ENCODE assay signal across 8 cellular contexts in the genomic region with DNA sequence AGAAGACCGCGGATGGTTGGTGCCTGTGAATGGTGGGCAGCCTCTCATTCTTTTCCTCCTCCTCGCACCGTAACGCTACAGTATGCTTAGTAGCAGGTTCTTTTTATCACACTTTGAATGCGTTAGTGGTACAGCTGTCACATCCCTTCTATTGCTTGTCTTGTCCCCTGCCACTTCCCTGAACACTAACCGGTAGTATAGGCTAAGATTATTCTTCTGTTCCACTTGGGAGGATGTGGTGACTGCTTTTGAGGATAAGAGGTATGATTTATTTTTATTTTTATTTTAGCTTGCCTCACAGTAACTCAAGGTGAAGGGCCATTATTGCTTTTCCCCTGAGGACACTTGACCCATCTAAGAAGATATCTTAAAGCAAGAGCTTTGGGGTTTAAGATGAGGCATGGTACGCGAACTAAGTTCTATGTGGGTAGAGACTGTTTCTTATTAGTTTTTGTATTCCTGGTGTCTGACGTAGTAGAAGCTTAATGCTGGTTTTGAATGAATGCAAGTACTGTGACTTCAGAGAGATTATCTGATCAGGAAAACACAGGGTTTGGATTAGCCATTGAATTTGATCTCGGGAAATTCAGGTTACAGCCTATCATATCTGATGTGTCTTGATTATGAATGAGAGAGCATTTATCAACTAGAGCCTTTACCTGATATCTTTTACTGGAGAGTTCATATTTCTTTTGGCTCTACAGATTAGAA. TPM values are rescaled to one million over a fixed set of nuclear protein-coding genes. Genes with fewer than 3 reads are reported as not detected.
DNase-seq lines count a peak whose midpoint lies in the region; ATAC-seq and TF ChIP-seq lines count a peak whose summit lies in the region.

No MANE protein-coding gene starts in this region.

- H3K4me1 Mint-ChIP-seq in progenitor cell of endocrine pancreas (ENCODE audit: low read depth) = peaks cover 26% of the 10 kb centered on the region

- no peaks in the 10 kb centered on the region for H3K27me3 ChIP-seq in SU-DHL-6 (ENCODE audit: low read length)

- no peaks in the 10 kb centered on the region for H4K20me1 ChIP-seq in SU-DHL-6 (ENCODE audit: low read depth, low read length)

- H3K79me2 ChIP-seq in SU-DHL-6 (ENCODE audit: insufficient read depth, low read length) = no peaks in the 10 kb centered on the region

- H3K9me2 ChIP-seq in SU-DHL-6 (replicated peaks; ENCODE audit: insufficient read depth, low read length) = no peaks in the 10 kb centered on the region

- H3K27ac ChIP-seq in SU-DHL-6 (ENCODE audit: low read depth, low read length) = no peak overlapping the region

- no peaks in the 10 kb centered on the region for H3K9me3 ChIP-seq in SU-DHL-6 (ENCODE audit: insufficient read depth, low read length)

- no peak overlapping the region; the same call in 1 of the 2 replicates for H3K9ac ChIP-seq in SU-DHL-6 (ENCODE audit: low read length)

- H3K4me2 ChIP-seq in SU-DHL-6 (ENCODE audit: low read depth, low read length, poor library complexity, severe bottlenecking) = peak overlapping the region; percentile 50

- no peaks in the 10 kb centered on the region for H3K36me3 Mint-ChIP-seq in progenitor cell of endocrine pancreas (ENCODE audit: insufficient read depth)

- TF ChIP-seq CTCF in SU-DHL-6 (IDR thresholded peaks at IDR 0.05; ENCODE audit: insufficient read depth, low read length, poor library complexity, severe bottlenecking) (no peak), fibroblast of mammary gland (conservative IDR thresholded peaks at IDR 0.05; ENCODE audit: control insufficient read depth, insufficient read depth, low read depth, low read length) (no peak), progenitor cell of endocrine pancreas (IDR thresholded peaks at IDR 0.05; ENCODE audit: unreplicated experiment) (no peak)

- ATAC-seq in HG03460 (IDR thresholded peaks at IDR 0.05; ENCODE audit: unreplicated experiment) = no peak

- peak overlapping the region; percentile 98 for H3K27ac Mint-ChIP-seq in progenitor cell of endocrine pancreas

- DNase-seq in NCI-H2171 treated with DMSO at 0.1 percent for 48 hours (lab: John Stamatoyannopoulos, UW) (peak; percentile 0), NCI-H2171 (lab: John Stamatoyannopoulos, UW) (no peak), fibroblast of mammary gland (ENCODE audit: low read depth) (peak; percentile 38), progenitor cell of endocrine pancreas (ENCODE audit: low spot score, unreplicated experiment) (no peak), Kasumi-1 (lab: John Stamatoyannopoulos, UW) (no peak), HPDE6-E6E7 (ENCODE audit: extremely low spot score) (no peak)

- H3K9me3 Mint-ChIP-seq in progenitor cell of endocrine pancreas (ENCODE audit: low read depth) = no peaks in the 10 kb centered on the region

- H3K4me3 Mint-ChIP-seq in progenitor cell of endocrine pancreas (ENCODE audit: low read depth) = peak overlapping the region; percentile 92

- no peak overlapping the region for H3K4me3 ChIP-seq in SU-DHL-6 (ENCODE audit: insufficient read depth, low read length, poor library complexity, severe bottlenecking)
- H3K4me3 ChIP-seq in fibroblast of mammary gland (ENCODE audit: control insufficient read depth, low read depth, low read length) = peak overlapping the region; percentile 94

- H3F3A ChIP-seq in SU-DHL-6 (ENCODE audit: insufficient read depth) = peaks cover 3% of the 10 kb centered on the region; the same call in 1 of the 2 replicates

- no peaks in the 10 kb centered on the region for H3K36me3 ChIP-seq in SU-DHL-6 (ENCODE audit: low read length)

- H2AFZ ChIP-seq in SU-DHL-6 (ENCODE audit: low read depth, low read length, severe bottlenecking) = no peak overlapping the region

- H3K27me3 Mint-ChIP-seq in progenitor cell of endocrine pancreas = no peaks in the 10 kb centered on the region

RNA-seq across cellular contexts. Expression of a gene that starts 1.0 kb away (rescaled TPM):
- total RNA-seq in progenitor cell of endocrine pancreas = 111 and 114 TPM in 2 replicates

RNA-seq across cellular contexts. Expression of a gene that starts 47.1 kb away (rescaled TPM):
- total RNA-seq in progenitor cell of endocrine pancreas = 17.7 and 19.4 TPM in 2 replicates

RNA-seq across cellular contexts. Expression of a gene that starts 59.8 kb away (rescaled TPM):
- 120 and 121 TPM in 2 replicates for total RNA-seq in progenitor cell of endocrine pancreas

Comparison
In these comparisons a context has a peak if more than half of its experiments do, and no peak if none do; other contexts are left out.
1. DNase-seq: peak in NCI-H2171 treated with DMSO at 0.1 percent for 48 hours (single experiment) and fibroblast of mammary gland (single experiment); none in NCI-H2171 (single experiment), progenitor cell of endocrine pancreas (single experiment), Kasumi-1 (0 of 2) and HPDE6-E6E7 (single experiment).